ENCODE assay signal across 9 cellular contexts in genomic region chr3:9791127-9791526, GRCh38. TPM values are rescaled to one million over a fixed set of nuclear protein-coding genes. Genes with fewer than 3 reads are reported as not detected.
DNase-seq lines count a peak whose midpoint lies in the region; ATAC-seq, FAIRE-seq and TF ChIP-seq lines count a peak whose summit lies in the region.
"Had no signal": no experiment of that assay in that cellular context is flagged by ENCODE, and none has a peak within 500 bp of the region (broad histone marks: within the 10 kb centered on the region; RNA-seq: fewer than 3 reads in every experiment).

No MANE protein-coding gene starts in this region.

- no peak overlapping the region for H3K27ac Mint-ChIP-seq in nephron progenitor cell

- peak overlapping the region in 4 of 10 experiments; percentile 76 to 96 (median 86); a peak in 6 of 20 replicates for H3K4me3 ChIP-seq in BLaER1 treated with 17β-estradiol and CSF1 and Interleukin-3, amounts not matched to agents 10 nM and 100 nM
- H3K4me3 ChIP-seq in HUES64 (ENCODE audit: low read length): peak overlapping the region; percentile 96
- peak overlapping the region; percentile 99; the same call in 1 of the 2 replicates for H3K4me3 ChIP-seq in K562
- H3K4me3 ChIP-seq in foreskin fibroblast (ENCODE audit: low read depth in 1 of 2, low read length in 2 of 2): peak overlapping the region in 1 of 2 donors; percentile 78

- no peak for TF ChIP-seq EP300 in K562 (IDR thresholded peaks at IDR 0.05; ENCODE audit: low read length)

- TF ChIP-seq POLR2A in K562 (conservative IDR thresholded peaks at IDR 0.05): no peak

- no peaks in the 10 kb centered on the region for H3K27me3 ChIP-seq in BLaER1 treated with 17β-estradiol and CSF1 and Interleukin-3, amounts not matched to agents 10 nM and 100 nM
- H3K27me3 ChIP-seq in HUES64 (ENCODE audit: insufficient read depth, low read length) (no peaks in the 10 kb centered on the region), K562 (ENCODE audit: control insufficient read depth in 2 of 2, insufficient read depth in 2 of 2, low read length in 2 of 2) (no peaks in the 10 kb centered on the region)

- in situ Hi-C loops in K562 (cut with MboI) (no loop called here), G401 (cut with HindIII; ENCODE audit: low sequenced_read_pairs) (no loop called here)

- H3K9ac ChIP-seq in BLaER1 treated with 17β-estradiol and CSF1 and Interleukin-3, amounts not matched to agents 10 nM and 100 nM: peak overlapping the region in 7 of 11 experiments; percentile 3 to 99 (median 97); a peak in 8 of 22 replicates
- H3K9ac ChIP-seq in HUES64 (ENCODE audit: low read depth, low read length): no peak overlapping the region
- peak overlapping the region; percentile 94 to 100 for H3K9ac ChIP-seq in K562 (ENCODE audit: insufficient read depth in 1 of 2, low read depth in 2 of 2, low read length in 2 of 2)

- peak overlapping the region in 4 of 11 experiments; percentile 93 to 99 (median 98); a peak in 6 of 22 replicates for H3K27ac ChIP-seq in BLaER1 treated with 17β-estradiol and CSF1 and Interleukin-3, amounts not matched to agents 10 nM and 100 nM
- H3K27ac ChIP-seq in HUES64 (ENCODE audit: low read depth, low read length) (no peak overlapping the region), K562 (ENCODE audit: extremely low read depth, low read depth, low read length) (peak overlapping the region; percentile 100)

- ATAC-seq in K562: no peak
- ATAC-seq in GM19455 (IDR thresholded peaks at IDR 0.05; ENCODE audit: unreplicated experiment): no peak

- no peaks in the 10 kb centered on the region for H3K9me3 ChIP-seq in BLaER1 treated with 17β-estradiol and CSF1 and Interleukin-3, amounts not matched to agents 10 nM and 100 nM (replicated peaks in 1 of 11)
- H3K9me3 ChIP-seq in HUES64 (ENCODE audit: insufficient read depth, low read depth, low read length) (no peaks in the 10 kb centered on the region), K562 (replicated peaks; ENCODE audit: control insufficient read depth, insufficient read depth, low read depth, low read length) (no peaks in the 10 kb centered on the region)

- H3K36me3 ChIP-seq in BLaER1 treated with 17β-estradiol and CSF1 and Interleukin-3, amounts not matched to agents 10 nM and 100 nM: peaks cover 25 to 68% (median 43%) of the 10 kb centered on the region in 11 experiments; a peak in 21 of 22 replicates
- peaks cover 56% of the 10 kb centered on the region for H3K36me3 ChIP-seq in HUES64 (ENCODE audit: insufficient read depth, low read length)
- H3K36me3 ChIP-seq in K562 (ENCODE audit: control insufficient read depth, insufficient read depth, low read length): peaks cover 73% of the 10 kb centered on the region

- peaks cover 23 to 28% (median 27%) of the 10 kb centered on the region in 11 experiments; a peak in 21 of 22 replicates for H4K20me1 ChIP-seq in BLaER1 treated with 17β-estradiol and CSF1 and Interleukin-3, amounts not matched to agents 10 nM and 100 nM
- H4K20me1 ChIP-seq in K562 (replicated peaks; ENCODE audit: control insufficient read depth, insufficient read depth, low read length): peaks cover 3% of the 10 kb centered on the region; the same call in 1 of the 2 replicates

- TF ChIP-seq RAD21 in K562 (CRISPR knock-in tag; conservative IDR thresholded peaks at IDR 0.05 in 1 of 2, IDR thresholded peaks at IDR 0.05 in 1 of 2): no peak

- no peaks in the 10 kb centered on the region for H3K9me3 Mint-ChIP-seq in nephron progenitor cell

- H3K4me1 Mint-ChIP-seq in nephron progenitor cell: peaks cover 26% of the 10 kb centered on the region

- H3K79me2 ChIP-seq in K562 (ENCODE audit: control insufficient read depth, insufficient read depth, low read length): peaks cover 55% of the 10 kb centered on the region

- no peak for FAIRE-seq in K562 (lab: Jason Lieb, UNC)

- intact Hi-C loops in K562 (cut with micrococcal nuclease): loop anchor here (5.0 to 10.0 kb wide), 2 partner anchors 74 to 286 kb away; no protein-coding TSS in a partner anchor

- no TSS peak for BruUV-seq in K562 (replicated peaks; lab: Mats Ljungman, UMichigan)

- H3K9me1 ChIP-seq in K562 (ENCODE audit: control insufficient read depth, insufficient read depth, low read length): peaks cover 3% of the 10 kb centered on the region

- POLR2A ChIA-PET in K562 (lab: Yijun Ruan, JAX): interaction anchor here (0.6 to 2.9 kb wide), 10 partner anchors 9 to 497 kb away, joined by 3 to 49 read pairs (median 4); partner anchors contain the start of gene OGG1

- TF ChIP-seq CTCF in K562 (IDR thresholded peaks at IDR 0.05 in 2 of 3, conservative IDR thresholded peaks at IDR 0.05 in 1 of 3; ENCODE audit: insufficient read depth in 2 of 3, low read depth in 1 of 3, low read length in 3 of 3): no peak
- no peak for TF ChIP-seq CTCF in nephron progenitor cell (IDR thresholded peaks at IDR 0.05)
- no peak for TF ChIP-seq CTCF in foreskin fibroblast (IDR thresholded peaks at IDR 0.05; ENCODE audit: low read depth, low read length)

- H3K4me2 ChIP-seq in BLaER1 treated with 17β-estradiol and CSF1 and Interleukin-3, amounts not matched to agents 10 nM and 100 nM: peak overlapping the region in 10 of 11 experiments; percentile 76 to 95 (median 90); a peak in 16 of 22 replicates
- peak overlapping the region; percentile 100 for H3K4me2 ChIP-seq in K562 (ENCODE audit: insufficient read depth, low read length)

- H3K36me3 Mint-ChIP-seq in nephron progenitor cell (ENCODE audit: low read depth): peaks cover 51% of the 10 kb centered on the region

- no peak for DNase-seq in K562 (ENCODE audit: extremely low read depth in 1 of 4, low spot score in 3 of 4)
- no peak for DNase-seq in nephron progenitor cell
- no peak for DNase-seq in NCI-H1694 treated with DMSO at 0.1 percent for 48 hours (lab: John Stamatoyannopoulos, UW)
- DNase-seq in G401 (ENCODE audit: low spot score): no peak
- DNase-seq in foreskin fibroblast: no peak
- DNase-seq: NCI-H226 had no signal

- H3K4me3 Mint-ChIP-seq in nephron progenitor cell: peak overlapping the region; percentile 98

- peaks cover 36 to 46% (median 41%) of the 10 kb centered on the region in 10 experiments for H3K4me1 ChIP-seq in BLaER1 treated with 17β-estradiol and CSF1 and Interleukin-3, amounts not matched to agents 10 nM and 100 nM
- H3K4me1 ChIP-seq in HUES64 (ENCODE audit: insufficient read depth, low read length) (peaks cover 6% of the 10 kb centered on the region; the same call in 1 of the 2 replicates), K562 (replicated peaks in 1 of 2; ENCODE audit: control insufficient read depth in 2 of 2, insufficient read depth in 2 of 2, low read length in 2 of 2) (peaks cover 26 to 30% of the 10 kb centered on the region in 2 experiments)

- H3K27me3 Mint-ChIP-seq in nephron progenitor cell (ENCODE audit: low read depth, poor library complexity): no peaks in the 10 kb centered on the region

- WGBS in HUES64: 95% methylated on average over 11 of the region's 11 CpGs
- WGBS in K562 (ENCODE audit: insufficient coverage, low coverage, missing lambda C conversion rate): 89% methylated on average over 11 of the region's 11 CpGs

- no peak overlapping the region for H2AFZ ChIP-seq in K562 (ENCODE audit: low read depth, low read length)

- CTCF ChIA-PET in K562 (lab: Yijun Ruan, JAX; ENCODE audit: low intra/inter-chr PET ratio): no interaction called here

RNA-seq across cellular contexts. Expression of gene TADA3, which starts 1.1 kb away (rescaled TPM):
- 56.4 TPM for polyA plus RNA-seq in HUES64 (2013, experiment 1 of 2)
- polyA plus RNA-seq in HUES64 (2013, experiment 2 of 2): 62.4 TPM
- 29.0 and 52.4 TPM in 2 replicates for total RNA-seq in K562 (2011; cell fraction: chromatin; rRNA removed; ENCODE audit: low replicate concordance)
- total RNA-seq in K562 (2011; cell fraction: nucleolus; rRNA removed): 42.1 and 48.7 TPM in 2 replicates
- total RNA-seq in K562 (2011; cell fraction: nucleoplasm; rRNA removed): 34.6 and 42.7 TPM in 2 replicates
- 110 and 136 TPM in 2 replicates for total RNA-seq in K562 (2014; rRNA removed)
- 32.7 and 40.6 TPM in 2 replicates for total RNA-seq in K562 (2014; rRNA removed; fragmentation: Illumina TruSeq; extraction: Trizol)
- 74.5 and 74.8 TPM in 2 replicates for total RNA-seq in K562 (2015; rRNA removed; fragmentation: Illumina TruSeq; extraction: Trizol)
- total RNA-seq in K562 (2021): 85.8 and 89.7 TPM in 2 replicates
- polyA plus RNA-seq in K562 (2011; rRNA removed): 60.6 and 62.8 TPM in 2 replicates
- polyA plus RNA-seq in K562 (2011; cell fraction: cytosol; rRNA removed): 74.1 and 114 TPM in 2 replicates
- 61.6 and 83.0 TPM in 2 replicates for polyA plus RNA-seq in K562 (2011; cell fraction: nucleus; rRNA removed)
- 75.7 and 143 TPM in 2 replicates for polyA plus RNA-seq in K562 (2012)
- 97.8 and 103 TPM in 2 replicates for polyA plus RNA-seq in K562 (2014; fragmentation: Illumina TruSeq; extraction: Trizol)
- polyA plus RNA-seq in K562 (2014; fragmentation: Nextera tagmentation; extraction: Ambion mirVana): 1 to 10 TPM; 4.1 to 6.3 TPM
- 91.6 and 94.0 TPM in 2 replicates for polyA plus RNA-seq in K562 (2014; rRNA removed)
- polyA minus RNA-seq in K562 (2011; rRNA and poly(A)+ RNA removed): 29.9 and 37.5 TPM in 2 replicates
- 52.9 and 57.8 TPM in 2 replicates for polyA minus RNA-seq in K562 (2011; cell fraction: cytosol; rRNA and poly(A)+ RNA removed)
- 19.1 and 22.5 TPM in 2 replicates for polyA minus RNA-seq in K562 (2011; cell fraction: nucleus; rRNA and poly(A)+ RNA removed)
- 70.0 and 72.1 TPM in 2 replicates for total RNA-seq in G401 (2014; rRNA removed; shearing (Covaris generic))

RNA-seq across cellular contexts. Expression of gene ARPC4, which starts 1.8 kb away (rescaled TPM):
- 154 TPM for polyA plus RNA-seq in HUES64 (2013, experiment 1 of 2)
- polyA plus RNA-seq in HUES64 (2013, experiment 2 of 2): 141 TPM
- 240 and 326 TPM in 2 replicates for total RNA-seq in K562 (2011; cell fraction: chromatin; rRNA removed; ENCODE audit: low replicate concordance)
- 165 and 200 TPM in 2 replicates for total RNA-seq in K562 (2011; cell fraction: nucleolus; rRNA removed)
- total RNA-seq in K562 (2011; cell fraction: nucleoplasm; rRNA removed): 225 and 232 TPM in 2 replicates
- total RNA-seq in K562 (2014; rRNA removed) (138 and 139 TPM in 2 replicates), K562 (2014; rRNA removed; fragmentation: Illumina TruSeq; extraction: Trizol) (132 and 143 TPM in 2 replicates), K562 (2015; rRNA removed; fragmentation: Illumina TruSeq; extraction: Trizol) (118 and 131 TPM in 2 replicates), K562 (2021) (153 and 154 TPM in 2 replicates)
- polyA plus RNA-seq in K562 (2011; rRNA removed) (60.3 and 106 TPM in 2 replicates), K562 (2014; fragmentation: Illumina TruSeq; extraction: Trizol) (119 and 128 TPM in 2 replicates), K562 (2014; fragmentation: Nextera tagmentation; extraction: Ambion mirVana) (10 to 100 TPM; 20.1 to 28.1 TPM), K562 (2014; rRNA removed) (112 and 129 TPM in 2 replicates)
- polyA plus RNA-seq in K562 (2011; cell fraction: cytosol; rRNA removed): 69.7 and 88.3 TPM in 2 replicates
- polyA plus RNA-seq in K562 (2011; cell fraction: nucleus; rRNA removed): 76.1 and 100.0 TPM in 2 replicates
- polyA plus RNA-seq in K562 (2012): 106 and 149 TPM in 2 replicates
- 147 and 187 TPM in 2 replicates for polyA minus RNA-seq in K562 (2011; rRNA and poly(A)+ RNA removed)
- 104 and 125 TPM in 2 replicates for polyA minus RNA-seq in K562 (2011; cell fraction: cytosol; rRNA and poly(A)+ RNA removed)
- polyA minus RNA-seq in K562 (2011; cell fraction: nucleus; rRNA and poly(A)+ RNA removed): 79.2 and 112 TPM in 2 replicates
- total RNA-seq in G401 (2014; rRNA removed; shearing (Covaris generic)): 231 and 292 TPM in 2 replicates

RNA-seq across cellular contexts. Expression of gene TTLL3, which starts 18.9 kb away (rescaled TPM):
- polyA plus RNA-seq in HUES64 (2013, experiment 1 of 2): 3.8 TPM
- 4.5 TPM for polyA plus RNA-seq in HUES64 (2013, experiment 2 of 2)
- 652 and 1,082 TPM in 2 replicates for total RNA-seq in K562 (2011; cell fraction: chromatin; rRNA removed; ENCODE audit: low replicate concordance)
- total RNA-seq in K562 (2011; cell fraction: nucleolus; rRNA removed): 407 and 449 TPM in 2 replicates
- 488 and 686 TPM in 2 replicates for total RNA-seq in K562 (2011; cell fraction: nucleoplasm; rRNA removed)
- total RNA-seq in K562 (2014; rRNA removed): 30.7 and 34.0 TPM in 2 replicates
- total RNA-seq in K562 (2014; rRNA removed; fragmentation: Illumina TruSeq; extraction: Trizol): 28.7 and 33.0 TPM in 2 replicates
- 31.6 and 33.2 TPM in 2 replicates for total RNA-seq in K562 (2015; rRNA removed; fragmentation: Illumina TruSeq; extraction: Trizol)
- 53.7 and 63.6 TPM in 2 replicates for total RNA-seq in K562 (2021)
- 95.8 and 120 TPM in 2 replicates for polyA plus RNA-seq in K562 (2011; rRNA removed)
- 71.0 and 73.2 TPM in 2 replicates for polyA plus RNA-seq in K562 (2011; cell fraction: cytosol; rRNA removed)
- 641 and 948 TPM in 2 replicates for polyA plus RNA-seq in K562 (2011; cell fraction: nucleus; rRNA removed)
- polyA plus RNA-seq in K562 (2012): 65.7 and 182 TPM in 2 replicates
- polyA plus RNA-seq in K562 (2014; fragmentation: Illumina TruSeq; extraction: Trizol): 53.8 and 60.9 TPM in 2 replicates
- 10 to 100 TPM in 1 of 2 experiments, 1 to 10 TPM in 1; 8.9 to 11.6 TPM for polyA plus RNA-seq in K562 (2014; fragmentation: Nextera tagmentation; extraction: Ambion mirVana)
- polyA plus RNA-seq in K562 (2014; rRNA removed): 72.7 and 106 TPM in 2 replicates
- polyA minus RNA-seq in K562 (2011; rRNA and poly(A)+ RNA removed): 99.7 and 103 TPM in 2 replicates
- 19.4 and 21.8 TPM in 2 replicates for polyA minus RNA-seq in K562 (2011; cell fraction: cytosol; rRNA and poly(A)+ RNA removed)
- polyA minus RNA-seq in K562 (2011; cell fraction: nucleus; rRNA and poly(A)+ RNA removed): 133 and 150 TPM in 2 replicates
- total RNA-seq in G401 (2014; rRNA removed; shearing (Covaris generic)): 4.6 and 5.4 TPM in 2 replicates

RNA-seq across cellular contexts. Expression of gene CAMK1, which starts 21.4 kb away (rescaled TPM):
- polyA plus RNA-seq in HUES64 (2013, experiment 1 of 2): 8.6 TPM
- polyA plus RNA-seq in HUES64 (2013, experiment 2 of 2): 10.7 TPM
- total RNA-seq in K562 (2011; cell fraction: chromatin; rRNA removed; ENCODE audit: low replicate concordance): 2.0 and 4.8 TPM in 2 replicates
- 4.2 and 4.6 TPM in 2 replicates for total RNA-seq in K562 (2011; cell fraction: nucleolus; rRNA removed)
- 2.3 and 3.2 TPM in 2 replicates for total RNA-seq in K562 (2011; cell fraction: nucleoplasm; rRNA removed)
- total RNA-seq in K562 (2014; rRNA removed): 10.7 and 13.9 TPM in 2 replicates
- total RNA-seq in K562 (2014; rRNA removed; fragmentation: Illumina TruSeq; extraction: Trizol): 4.4 and 4.7 TPM in 2 replicates
- 6.1 and 6.6 TPM in 2 replicates for total RNA-seq in K562 (2015; rRNA removed; fragmentation: Illumina TruSeq; extraction: Trizol)
- 5.2 and 6.2 TPM in 2 replicates for total RNA-seq in K562 (2021)
- polyA plus RNA-seq in K562 (2011; rRNA removed): 7.3 and 8.4 TPM in 2 replicates
- polyA plus RNA-seq in K562 (2011; cell fraction: cytosol; rRNA removed): 5.8 and 12.1 TPM in 2 replicates
- polyA plus RNA-seq in K562 (2011; cell fraction: nucleus; rRNA removed): 6.0 and 9.9 TPM in 2 replicates
- polyA plus RNA-seq in K562 (2012): 7.7 and 9.7 TPM in 2 replicates
- 6.0 and 6.2 TPM in 2 replicates for polyA plus RNA-seq in K562 (2014; fragmentation: Illumina TruSeq; extraction: Trizol)
- polyA plus RNA-seq in K562 (2014; fragmentation: Nextera tagmentation; extraction: Ambion mirVana): under 1 TPM; 0.23 to 0.39 TPM
- 7.7 and 10.6 TPM in 2 replicates for polyA plus RNA-seq in K562 (2014; rRNA removed)
- polyA minus RNA-seq in K562 (2011; rRNA and poly(A)+ RNA removed): 2.6 and 2.9 TPM in 2 replicates
- 3.1 and 3.6 TPM in 2 replicates for polyA minus RNA-seq in K562 (2011; cell fraction: cytosol; rRNA and poly(A)+ RNA removed)
- polyA minus RNA-seq in K562 (2011; cell fraction: nucleus; rRNA and poly(A)+ RNA removed): 1.3 and 2.4 TPM in 2 replicates
- total RNA-seq in G401 (2014; rRNA removed; shearing (Covaris generic)): not detected in 2 replicates

RNA-seq across cellular contexts. Expression of gene OGG1, which starts 41.4 kb away (rescaled TPM):
- polyA plus RNA-seq in HUES64 (2013, experiment 1 of 2): 25.6 TPM
- 21.8 TPM for polyA plus RNA-seq in HUES64 (2013, experiment 2 of 2)
- total RNA-seq in K562 (2011; cell fraction: chromatin; rRNA removed; ENCODE audit: low replicate concordance): 74.9 and 150 TPM in 2 replicates
- 93.6 and 122 TPM in 2 replicates for total RNA-seq in K562 (2011; cell fraction: nucleolus; rRNA removed)
- total RNA-seq in K562 (2011; cell fraction: nucleoplasm; rRNA removed): 99.4 and 140 TPM in 2 replicates
- total RNA-seq in K562 (2014; rRNA removed) (27.6 and 39.3 TPM in 2 replicates), K562 (2014; rRNA removed; fragmentation: Illumina TruSeq; extraction: Trizol) (14.6 and 18.2 TPM in 2 replicates), K562 (2015; rRNA removed; fragmentation: Illumina TruSeq; extraction: Trizol) (26.4 and 27.5 TPM in 2 replicates), K562 (2021) (23.6 and 25.7 TPM in 2 replicates)
- polyA plus RNA-seq in K562 (2011; rRNA removed) (26.6 and 31.0 TPM in 2 replicates), K562 (2014; fragmentation: Illumina TruSeq; extraction: Trizol) (32.3 and 33.0 TPM in 2 replicates), K562 (2014; fragmentation: Nextera tagmentation; extraction: Ambion mirVana) (10 to 100 TPM in 1 of 2 experiments, 1 to 10 TPM in 1; 6.6 to 12.0 TPM), K562 (2014; rRNA removed) (24.4 and 26.5 TPM in 2 replicates)
- 27.6 and 51.7 TPM in 2 replicates for polyA plus RNA-seq in K562 (2011; cell fraction: cytosol; rRNA removed)
- polyA plus RNA-seq in K562 (2011; cell fraction: nucleus; rRNA removed): 41.4 and 56.0 TPM in 2 replicates
- 23.4 and 31.1 TPM in 2 replicates for polyA plus RNA-seq in K562 (2012)
- polyA minus RNA-seq in K562 (2011; rRNA and poly(A)+ RNA removed): 38.9 and 47.9 TPM in 2 replicates
- 16.7 and 29.9 TPM in 2 replicates for polyA minus RNA-seq in K562 (2011; cell fraction: cytosol; rRNA and poly(A)+ RNA removed)
- polyA minus RNA-seq in K562 (2011; cell fraction: nucleus; rRNA and poly(A)+ RNA removed): 52.4 and 57.1 TPM in 2 replicates
- 32.1 and 35.3 TPM in 2 replicates for total RNA-seq in G401 (2014; rRNA removed; shearing (Covaris generic))
